In genomic region chr5:69007726-69008368, GRCh38 we compare ENCODE assay signal across 8 cellular contexts.
DNase-seq lines count a peak whose midpoint lies in the region; ATAC-seq, FAIRE-seq and TF ChIP-seq lines count a peak whose summit lies in the region.

No MANE protein-coding gene starts in this region.

- no peaks in the 10 kb centered on the region for H3K27me3 ChIP-seq in GM23338 (ENCODE audit: insufficient read depth)
- H3K27me3 ChIP-seq in MG63: no peaks in the 10 kb centered on the region
- peaks cover 3% of the 10 kb centered on the region for H3K27me3 ChIP-seq in astrocyte (ENCODE audit: insufficient read depth, low read length)

- H3K9me2 ChIP-seq in GM23338 (ENCODE audit: insufficient read depth): peaks cover 14% of the 10 kb centered on the region

- no peak overlapping the region for H3K9ac ChIP-seq in astrocyte (ENCODE audit: low read length)

- TF ChIP-seq CTCF in GM12864 (IDR thresholded peaks at IDR 0.05; ENCODE audit: low read depth, low read length, missing control alignments): peak; percentile 96
- TF ChIP-seq CTCF in GM23338 (conservative IDR thresholded peaks at IDR 0.05; ENCODE audit: low read depth in 2 of 2): peak; percentile 93 to 99
- TF ChIP-seq CTCF in astrocyte (IDR thresholded peaks at IDR 0.05; ENCODE audit: insufficient read depth, low read depth, low read length): peak; percentile 81

- ATAC-seq in GM23338: peak; percentile 98
- no peak for ATAC-seq in HG03097 (IDR thresholded peaks at IDR 0.05; ENCODE audit: low FRiP score, unreplicated experiment)

- H4K20me1 ChIP-seq in GM23338 (replicated peaks; ENCODE audit: insufficient read depth) (no peaks in the 10 kb centered on the region), astrocyte (ENCODE audit: insufficient read depth, low read length) (no peaks in the 10 kb centered on the region)

- H3K27me3 Mint-ChIP-seq in GM23338 (ENCODE audit: insufficient read depth, low read depth, poor library complexity): peaks cover 6% of the 10 kb centered on the region
- peaks cover 4% of the 10 kb centered on the region for H3K27me3 Mint-ChIP-seq in astrocyte (ENCODE audit: low read depth, unreplicated experiment)

- H3K9me3 ChIP-seq in MG63 (no peaks in the 10 kb centered on the region; the same call in 1 of the 2 replicates), astrocyte (ENCODE audit: insufficient read depth, low read depth, low read length) (no peaks in the 10 kb centered on the region)

- no peak overlapping the region for H3K27ac Mint-ChIP-seq in GM23338
- no peak overlapping the region for H3K27ac Mint-ChIP-seq in astrocyte (ENCODE audit: unreplicated experiment)

- peak; percentile 37 for FAIRE-seq in astrocyte (lab: Jason Lieb, UNC)

- H3K9me3 Mint-ChIP-seq in GM23338 (no peaks in the 10 kb centered on the region), astrocyte (ENCODE audit: unreplicated experiment) (no peaks in the 10 kb centered on the region)

- H3K27ac ChIP-seq in GM23338 (ENCODE audit: low read depth) (no peak overlapping the region), astrocyte (ENCODE audit: low read depth, low read length) (no peak overlapping the region)

- H2AFZ ChIP-seq in GM23338 (no peak overlapping the region), astrocyte (ENCODE audit: low read depth, low read length) (no peak overlapping the region)

- H3K4me2 ChIP-seq in GM23338 (no peak overlapping the region), astrocyte (ENCODE audit: low read length) (no peak overlapping the region)

- H3K4me1 Mint-ChIP-seq in GM23338 (peaks cover 5% of the 10 kb centered on the region), astrocyte (ENCODE audit: low read depth, unreplicated experiment) (no peaks in the 10 kb centered on the region)

- H3K36me3 Mint-ChIP-seq in GM23338 (ENCODE audit: low read depth) (peaks cover 3% of the 10 kb centered on the region; the same call in 2 of the 3 replicates), astrocyte (ENCODE audit: low read depth, unreplicated experiment) (no peaks in the 10 kb centered on the region)

- H3K4me3 Mint-ChIP-seq in GM23338: no peak overlapping the region
- no peak overlapping the region for H3K4me3 Mint-ChIP-seq in astrocyte (ENCODE audit: unreplicated experiment)

- H3K79me2 ChIP-seq in GM23338 (replicated peaks; ENCODE audit: insufficient read depth) (no peaks in the 10 kb centered on the region), astrocyte (ENCODE audit: insufficient read depth, low read length) (no peaks in the 10 kb centered on the region)

- DNase-seq in GM12864 (ENCODE audit: low read depth) (peak; percentile 49), GM23338 (ENCODE audit: low spot score) (peak; percentile 93), MG63 (peak; percentile 23), T-helper 2 cell (peak; percentile 16 to 81 (median 38)), astrocyte (ENCODE audit: low read depth) (peak; percentile 11), iPS DF 19.7 (ENCODE audit: low read depth, low spot score) (peak; percentile 60)
- peak; percentile 64 for DNase-seq in stimulated activated CD4-positive, alpha-beta T cell treated with anti-CD3 and anti-CD28 coated beads, Interleukin-12 subunit alpha, Interleukin-12 subunit beta, amount 100 ng/mL, for 4 hours

- no peaks in the 10 kb centered on the region for H3K36me3 ChIP-seq in GM23338 (ENCODE audit: insufficient read depth)
- no peaks in the 10 kb centered on the region for H3K36me3 ChIP-seq in MG63
- no peaks in the 10 kb centered on the region for H3K36me3 ChIP-seq in astrocyte (ENCODE audit: insufficient read depth, low read length)

- H3F3A ChIP-seq in GM23338 (replicated peaks; ENCODE audit: low read depth): no peaks in the 10 kb centered on the region

- H3K4me1 ChIP-seq in GM23338 (ENCODE audit: insufficient read depth) (peaks cover 4% of the 10 kb centered on the region; the same call in 1 of the 2 replicates), astrocyte (ENCODE audit: insufficient read depth, low read length) (no peaks in the 10 kb centered on the region)

- no peak overlapping the region for H3K4me3 ChIP-seq in GM12864 (ENCODE audit: low read depth, low read length)
- H3K4me3 ChIP-seq in GM23338: no peak overlapping the region
- no peak overlapping the region for H3K4me3 ChIP-seq in MG63
- no peak overlapping the region for H3K4me3 ChIP-seq in astrocyte (ENCODE audit: insufficient read depth, low read depth, low read length)

TF ChIP-seq in GM23338, 12 proteins besides CTCF, POLR2A, EP300 and RAD21 (continues in another document):
- TF ChIP-seq POLR2AphosphoS5 (IDR thresholded peaks at IDR 0.05; ENCODE audit: low read depth) (no peak), ZNF114 (CRISPR knock-in tag; IDR thresholded peaks at IDR 0.05) (no peak), ETS1 (IDR thresholded peaks at IDR 0.05) (no peak), REST (IDR thresholded peaks at IDR 0.05; ENCODE audit: unreplicated experiment) (no peak)

Comparison
In these comparisons a context has a peak if more than half of its experiments do, and no peak if none do; other contexts are left out.
1. DNase-seq: peak in every context shown above with its lines; median percentile 93 in GM23338; 64 in stimulated activated CD4-positive, alpha-beta T cell treated with anti-CD3 and anti-CD28 coated beads, Interleukin-12 subunit alpha, Interleukin-12 subunit beta, amount 100 ng/mL, for 4 hours; 60 in iPS DF 19.7; 49 in GM12864; 38 in T-helper 2 cell; 23 in MG63; 11 in astrocyte.